Comparison of ENCODE assay signal across 17 cellular contexts in genomic region chr14:81326451-81326850, GRCh38.
A peak's percentile ranks its signal among the peaks of the same experiment; 100 is the strongest.
DNase-seq lines count a peak whose midpoint lies in the region; ATAC-seq, FAIRE-seq and TF ChIP-seq lines count a peak whose summit lies in the region.
"Had no signal": no experiment of that assay in that cellular context is flagged by ENCODE, and none has a peak within 500 bp of the region (broad histone marks: within the 10 kb centered on the region; RNA-seq: fewer than 3 reads in every experiment).

No MANE protein-coding gene starts in this region.

- H3K9me2 ChIP-seq in PC-9 (ENCODE audit: insufficient read depth): no peaks in the 10 kb centered on the region

- POLR2A ChIA-PET in PC-9 (lab: Charles Lee; ENCODE audit: unreplicated experiment): no interaction called here

- H2AK5ac ChIP-seq in trophoblast cell (ENCODE audit: low read length): no peak overlapping the region

- H3K4me2 ChIP-seq in PC-9 (peak overlapping the region; percentile 36; the same call in 1 of the 2 replicates), smooth muscle cell (no peak overlapping the region), trophoblast cell (ENCODE audit: low read length) (no peak overlapping the region)
- H3K4me2 ChIP-seq: BLaER1 treated with 17β-estradiol and CSF1 and Interleukin-3, amounts not matched to agents 10 nM and 100 nM had no signal

- no peaks in the 10 kb centered on the region for H3K9me3 ChIP-seq in PC-9 (ENCODE audit: insufficient read depth, low read depth)
- H3K9me3 ChIP-seq in smooth muscle cell (replicated peaks; ENCODE audit: low read depth): no peaks in the 10 kb centered on the region
- H3K9me3 ChIP-seq in trophoblast cell (ENCODE audit: insufficient read depth, low read depth, low read length): no peaks in the 10 kb centered on the region

- H3K36me3 ChIP-seq in PC-9 (ENCODE audit: low read depth) (no peaks in the 10 kb centered on the region), smooth muscle cell (ENCODE audit: low read depth) (no peaks in the 10 kb centered on the region), trophoblast cell (ENCODE audit: control insufficient read depth in 1 of 2, insufficient read depth in 2 of 2, low read length in 2 of 2) (peaks cover 0 to 2% of the 10 kb centered on the region in 2 experiments)
- H3K36me3 ChIP-seq: BLaER1 treated with 17β-estradiol and CSF1 and Interleukin-3, amounts not matched to agents 10 nM and 100 nM had no signal

- peaks cover 19% of the 10 kb centered on the region for H3K4me1 ChIP-seq in PC-9 (replicated peaks; ENCODE audit: insufficient read depth)
- H3K4me1 ChIP-seq in smooth muscle cell (ENCODE audit: low read depth): peaks cover 15% of the 10 kb centered on the region
- peaks cover 15 to 20% of the 10 kb centered on the region in 2 experiments for H3K4me1 ChIP-seq in trophoblast cell (ENCODE audit: control insufficient read depth in 1 of 2, insufficient read depth in 2 of 2, low read length in 2 of 2)
- H3K4me1 ChIP-seq: BLaER1 treated with 17β-estradiol and CSF1 and Interleukin-3, amounts not matched to agents 10 nM and 100 nM had no signal

- FAIRE-seq in frontal cortex (lab: Jason Lieb, UNC): no peak
- FAIRE-seq: HTR-8/SVneo had no signal

- no peak overlapping the region for H2BK5ac ChIP-seq in trophoblast cell (ENCODE audit: low read depth, low read length, poor library complexity)

- H4K12ac ChIP-seq in trophoblast cell (ENCODE audit: low read depth, low read length): no peak overlapping the region

- no peak overlapping the region for H4K8ac ChIP-seq in trophoblast cell (ENCODE audit: low read depth, low read length)

- no peak overlapping the region for H3K4ac ChIP-seq in trophoblast cell (ENCODE audit: low read depth, low read length)

- CTCF ChIA-PET in PC-9 (lab: Charles Lee): no interaction called here

- ATAC-seq in esophagus mucosa: peak; percentile 38
- ATAC-seq: CD8-positive, alpha-beta T cell; HCT116 had no signal

- H3F3A ChIP-seq in PC-9 (ENCODE audit: insufficient read depth, low read depth): no peaks in the 10 kb centered on the region
- peaks cover 3% of the 10 kb centered on the region for H3F3A ChIP-seq in smooth muscle cell (ENCODE audit: low read depth)

- H2BK120ac ChIP-seq in trophoblast cell (ENCODE audit: insufficient read depth, low read length, poor library complexity): no peak overlapping the region

- H3K9ac ChIP-seq in smooth muscle cell (ENCODE audit: low read depth): no peak overlapping the region
- no peak overlapping the region for H3K9ac ChIP-seq in trophoblast cell (ENCODE audit: low read length)
- H3K9ac ChIP-seq: BLaER1 treated with 17β-estradiol and CSF1 and Interleukin-3, amounts not matched to agents 10 nM and 100 nM had no signal

- H3K79me2 ChIP-seq in PC-9 (ENCODE audit: low read depth): no peaks in the 10 kb centered on the region
- H3K79me2 ChIP-seq in smooth muscle cell (ENCODE audit: low read depth): peaks cover 7% of the 10 kb centered on the region
- peaks cover 7% of the 10 kb centered on the region for H3K79me2 ChIP-seq in trophoblast cell (ENCODE audit: control insufficient read depth, insufficient read depth, low read length, poor library complexity)

- TF ChIP-seq CTCF in PC-9 (conservative IDR thresholded peaks at IDR 0.05) (no peak), VCaP (conservative IDR thresholded peaks at IDR 0.05) (no peak), smooth muscle cell (IDR thresholded peaks at IDR 0.05; ENCODE audit: borderline replicate concordance, insufficient read depth, poor library complexity, severe bottlenecking) (no peak)

- H4K20me1 ChIP-seq in PC-9 (ENCODE audit: insufficient read depth) (no peaks in the 10 kb centered on the region), smooth muscle cell (ENCODE audit: low read depth) (no peaks in the 10 kb centered on the region)
- H4K20me1 ChIP-seq: BLaER1 treated with 17β-estradiol and CSF1 and Interleukin-3, amounts not matched to agents 10 nM and 100 nM had no signal

- BruUV-seq in PC-9 (replicated peaks; lab: Mats Ljungman, UMichigan): no TSS peak

- no peak overlapping the region for H3K14ac ChIP-seq in trophoblast cell (ENCODE audit: low read length)

- H2AFZ ChIP-seq in PC-9 (no peak overlapping the region), smooth muscle cell (ENCODE audit: low read depth) (no peak overlapping the region), trophoblast cell (ENCODE audit: insufficient read depth, low read length, poor library complexity) (no peak overlapping the region)

- no peak overlapping the region for H2BK12ac ChIP-seq in trophoblast cell (ENCODE audit: low read length)

- WGBS in smooth muscle cell (ENCODE audit: low lambda C conversion rate): 75% methylated on average over 2 of the region's 2 CpGs
- no CpG with 5 or more reads among the region's 2 CpGs for WGBS in trophoblast cell (ENCODE audit: extremely low coverage, insufficient coverage, insufficient read length)

- peaks cover 7% of the 10 kb centered on the region for H3K79me1 ChIP-seq in trophoblast cell (ENCODE audit: low read length)

- no peaks in the 10 kb centered on the region for H3K27me3 ChIP-seq in PC-9 (ENCODE audit: insufficient read depth, low read depth)
- no peaks in the 10 kb centered on the region for H3K27me3 ChIP-seq in smooth muscle cell (ENCODE audit: low read depth)
- H3K27me3 ChIP-seq in trophoblast cell (ENCODE audit: insufficient read depth, low read length): no peaks in the 10 kb centered on the region
- H3K27me3 ChIP-seq: BLaER1 treated with 17β-estradiol and CSF1 and Interleukin-3, amounts not matched to agents 10 nM and 100 nM had no signal

- H3K4me3 ChIP-seq in PC-9 (no peak overlapping the region), smooth muscle cell (no peak overlapping the region), trophoblast cell (ENCODE audit: low read depth, low read length) (no peak overlapping the region)
- H3K4me3 ChIP-seq: BLaER1 treated with 17β-estradiol and CSF1 and Interleukin-3, amounts not matched to agents 10 nM and 100 nM had no signal

- intact Hi-C loops in PC-9 (cut with micrococcal nuclease; ENCODE audit: unreplicated experiment): loop anchor here (10.0 kb wide), 1 partner anchor 108 kb away; no protein-coding TSS in a partner anchor

- H3K23ac ChIP-seq in trophoblast cell (ENCODE audit: low read length): no peak overlapping the region

- H3K27ac ChIP-seq in PC-9 (no peak overlapping the region), VCaP (peak overlapping the region; percentile 2; the same call in 1 of the 2 replicates), smooth muscle cell (ENCODE audit: low read depth) (peak overlapping the region; percentile 12), trophoblast cell (ENCODE audit: low read depth, low read length) (no peak overlapping the region)
- H3K27ac ChIP-seq: BLaER1 treated with 17β-estradiol and CSF1 and Interleukin-3, amounts not matched to agents 10 nM and 100 nM had no signal

- no peak overlapping the region for H4K91ac ChIP-seq in trophoblast cell (ENCODE audit: low read depth, low read length)

- no peak overlapping the region for H3K18ac ChIP-seq in trophoblast cell (ENCODE audit: low read length)

- DNase-seq in PC-9 (peak in 1 of 2 experiments; percentile 68), smooth muscle cell (lab: John Stamatoyannopoulos, UW; ENCODE audit: unreplicated experiment) (no peak), frontal cortex (ENCODE audit: low spot score in 2 of 2) (no peak), trophoblast cell (no peak)
- DNase-seq in effector CD8-positive, alpha-beta T cell (lab: John Stamatoyannopoulos, UW): no peak
- DNase-seq: Calu3; CD8-positive, alpha-beta T cell; DMS79 treated with DMSO at 0.1 percent for 48 hours; GF-D8; GOT3; H7; HFFc6 had no signal

Comparison
In these comparisons a context has a peak if more than half of its experiments do, and no peak if none do; other contexts are left out.
1. H3K27ac ChIP-seq: peak in VCaP (single experiment) and smooth muscle cell (single experiment); none in PC-9 (single experiment) and trophoblast cell (single experiment).